In the genomic region with DNA sequence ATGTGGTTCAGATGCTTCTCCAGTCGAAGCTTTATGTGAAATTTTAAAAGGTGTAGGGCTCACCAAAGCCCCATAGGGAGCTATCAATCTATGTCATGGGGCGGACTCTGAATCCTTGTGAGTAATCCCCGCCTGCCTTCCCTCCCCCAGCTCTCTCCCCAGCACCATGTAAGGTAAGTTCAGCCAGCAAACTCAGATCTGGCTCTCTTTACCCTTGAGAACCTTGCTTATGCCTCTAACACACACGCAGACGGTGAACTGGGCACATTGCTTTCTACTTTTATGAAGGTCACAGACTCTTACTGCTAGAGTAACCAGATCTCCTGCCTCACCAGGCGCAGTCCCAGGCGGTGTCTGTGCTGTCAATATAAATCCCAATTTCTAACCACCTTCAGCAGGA, we compare ENCODE assay signal across 1 cellular context.
TF ChIP-seq lines count a peak whose summit lies in the region.

No MANE protein-coding gene starts in this region.

TF ChIP-seq in HEK293, 187 proteins besides CTCF, POLR2A, EP300 and RAD21 (continued from another document):
- TF ChIP-seq, protein P1, sequence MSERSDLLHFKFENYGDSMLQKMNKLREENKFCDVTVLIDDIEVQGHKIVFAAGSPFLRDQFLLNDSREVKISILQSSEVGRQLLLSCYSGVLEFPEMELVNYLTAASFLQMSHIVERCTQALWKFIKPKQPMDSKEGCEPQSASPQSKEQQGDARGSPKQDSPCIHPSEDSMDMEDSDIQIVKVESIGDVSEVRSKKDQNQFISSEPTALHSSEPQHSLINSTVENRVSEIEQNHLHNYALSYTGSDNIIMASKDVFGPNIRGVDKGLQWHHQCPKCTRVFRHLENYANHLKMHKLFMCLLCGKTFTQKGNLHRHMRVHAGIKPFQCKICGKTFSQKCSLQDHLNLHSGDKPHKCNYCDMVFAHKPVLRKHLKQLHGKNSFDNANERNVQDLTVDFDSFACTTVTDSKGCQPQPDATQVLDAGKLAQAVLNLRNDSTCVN (tag by site-specific recombination; optimal IDR thresholded peaks at IDR 0.05), result no peak
- TF ChIP-seq ZBTB20 (tag by site-specific recombination; IDR thresholded peaks at IDR 0.05) (0 out of 2 replicates have a peak, but pooled peaks have one; percentile 35), ZNF292 (tag by site-specific recombination; IDR thresholded peaks at IDR 0.05; ENCODE audit: borderline replicate concordance, low read depth) (no peak), ZNF48 (tag by site-specific recombination; IDR thresholded peaks at IDR 0.05) (no peak), ZNF335 (tag by site-specific recombination; conservative IDR thresholded peaks at IDR 0.05) (no peak)
- TF ChIP-seq, protein P2, sequence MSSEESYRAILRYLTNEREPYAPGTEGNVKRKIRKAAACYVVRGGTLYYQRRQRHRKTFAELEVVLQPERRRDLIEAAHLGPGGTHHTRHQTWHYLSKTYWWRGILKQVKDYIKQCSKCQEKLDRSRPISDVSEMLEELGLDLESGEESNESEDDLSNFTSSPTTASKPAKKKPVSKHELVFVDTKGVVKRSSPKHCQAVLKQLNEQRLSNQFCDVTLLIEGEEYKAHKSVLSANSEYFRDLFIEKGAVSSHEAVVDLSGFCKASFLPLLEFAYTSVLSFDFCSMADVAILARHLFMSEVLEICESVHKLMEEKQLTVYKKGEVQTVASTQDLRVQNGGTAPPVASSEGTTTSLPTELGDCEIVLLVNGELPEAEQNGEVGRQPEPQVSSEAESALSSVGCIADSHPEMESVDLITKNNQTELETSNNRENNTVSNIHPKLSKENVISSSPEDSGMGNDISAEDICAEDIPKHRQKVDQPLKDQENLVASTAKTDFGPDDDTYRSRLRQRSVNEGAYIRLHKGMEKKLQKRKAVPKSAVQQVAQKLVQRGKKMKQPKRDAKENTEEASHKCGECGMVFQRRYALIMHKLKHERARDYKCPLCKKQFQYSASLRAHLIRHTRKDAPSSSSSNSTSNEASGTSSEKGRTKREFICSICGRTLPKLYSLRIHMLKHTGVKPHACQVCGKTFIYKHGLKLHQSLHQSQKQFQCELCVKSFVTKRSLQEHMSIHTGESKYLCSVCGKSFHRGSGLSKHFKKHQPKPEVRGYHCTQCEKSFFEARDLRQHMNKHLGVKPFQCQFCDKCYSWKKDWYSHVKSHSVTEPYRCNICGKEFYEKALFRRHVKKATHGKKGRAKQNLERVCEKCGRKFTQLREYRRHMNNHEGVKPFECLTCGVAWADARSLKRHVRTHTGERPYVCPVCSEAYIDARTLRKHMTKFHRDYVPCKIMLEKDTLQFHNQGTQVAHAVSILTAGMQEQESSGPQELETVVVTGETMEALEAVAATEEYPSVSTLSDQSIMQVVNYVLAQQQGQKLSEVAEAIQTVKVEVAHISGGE (tag by site-specific recombination; conservative IDR thresholded peaks at IDR 0.05; ENCODE audit: low read depth), result no peak
